30 cellular contexts compared by ENCODE assay signal in genomic region chr11:27898166-27898565, GRCh38.
"Had no signal": no experiment of that assay in that cellular context is flagged by ENCODE, and none has a peak within 500 bp of the region (broad histone marks: within the 10 kb centered on the region; RNA-seq: fewer than 3 reads in every experiment).

No MANE protein-coding gene starts in this region.

- H3K9me3 Mint-ChIP-seq: activated CD4-positive, alpha-beta memory T cell treated with anti-CD3 and anti-CD28 coated beads, Interleukin-2, amount 10 ng/mL, durations not matched to agents 7 days and 5 days; activated CD4-positive, alpha-beta T cell treated with anti-CD3 and anti-CD28 coated beads, Interleukin-2, amount 10 ng/mL, durations not matched to agents 7 days and 5 days; activated naive CD8-positive, alpha-beta T cell treated with anti-CD3 and anti-CD28 coated beads, Interleukin-2, amount 10 ng/mL, durations not matched to agents 7 days and 5 days; activated T-helper 2 cell treated with anti-CD3 and anti-CD28 coated beads, Interferon-gamma antibody, Interleukin-2, Interleukin-4, amounts not matched to agents 10 μg/mL and 5 μg/mL and 100 μg/mL, durations not matched to agents 14 hours and 24 hours and 36 hours; brain; T-helper 2 cell treated with Interferon-gamma antibody and Interleukin-4, amounts not matched to agents 5 μg/mL and 100 μg/mL, for 36 hours; WTC11 had no signal

- H3K4me3 Mint-ChIP-seq: activated CD4-positive, alpha-beta memory T cell treated with anti-CD3 and anti-CD28 coated beads, Interleukin-2, amount 10 ng/mL, durations not matched to agents 7 days and 5 days; activated CD4-positive, alpha-beta T cell treated with anti-CD3 and anti-CD28 coated beads, Interleukin-2, amount 10 ng/mL, durations not matched to agents 7 days and 5 days; activated naive CD4-positive, alpha-beta T cell treated with anti-CD3 and anti-CD28 coated beads for 36 hours; activated naive CD8-positive, alpha-beta T cell treated with anti-CD3 and anti-CD28 coated beads, Interleukin-2, amount 10 ng/mL, durations not matched to agents 7 days and 5 days; activated T-cell treated with anti-CD3 and anti-CD28 coated beads, Interleukin-2, amount 50 U/mL, for 4 hours; activated T-helper 1 cell treated with anti-CD3 and anti-CD28 coated beads, Interleukin-12 subunit alpha, Interleukin-12 subunit beta, Interleukin-2, Interleukin-4 antibody, amounts not matched to agents 30 ng/mL and 10 ng/mL and 1 ng/mL, durations not matched to agents 14 hours and 24 hours and 36 hours; brain; effector memory CD8-positive, alpha-beta T cell; T-helper 17 cell; T-helper 2 cell treated with Interferon-gamma antibody and Interleukin-4, amounts not matched to agents 5 μg/mL and 100 μg/mL, for 36 hours; WTC11 had no signal

- H3K9me3 ChIP-seq: ascending aorta, breast epithelium had no signal

- DNase-seq: activated CD4-positive, alpha-beta memory T cell treated with anti-CD3 and anti-CD28 coated beads, Interleukin-2, amount 10 ng/mL, durations not matched to agents 7 days and 5 days; activated CD4-positive, alpha-beta T cell treated with anti-CD3 and anti-CD28 coated beads for 1 hour; activated CD4-positive, alpha-beta T cell treated with anti-CD3 and anti-CD28 coated beads for 4 hours; activated CD4-positive, alpha-beta T cell treated with anti-CD3 and anti-CD28 coated beads, Interleukin-2, amount 10 ng/mL, durations not matched to agents 7 days and 5 days; activated CD4-positive, alpha-beta T cell treated with anti-CD3 and anti-CD28 coated beads, Interleukin-2, amount 50 U/mL, for 4 hours; activated CD8-positive, alpha-beta memory T cell treated with anti-CD3 and anti-CD28 coated beads, Interleukin-2, amount 50 U/mL, for 48 hours; activated effector memory CD4-positive, alpha-beta T cell treated with anti-CD3 and anti-CD28 coated beads, Interleukin-2, amount 50 U/mL, for 16 hours; activated naive CD4-positive, alpha-beta T cell treated with anti-CD3 and anti-CD28 coated beads for 36 hours; activated naive CD8-positive, alpha-beta T cell treated with anti-CD3 and anti-CD28 coated beads, Interleukin-2, amount 10 ng/mL, durations not matched to agents 7 days and 5 days; activated T-cell treated with anti-CD3 and anti-CD28 coated beads for 4 hours; activated T-cell treated with anti-CD3 and anti-CD28 coated beads, Interleukin-2, amount 50 U/mL, for 4 hours; cortex of kidney; dermis blood vessel endothelial cell; effector CD4-positive, alpha-beta T cell; effector memory CD8-positive, alpha-beta T cell; foreskin fibroblast; head of caudate nucleus; hippocampal formation; T-helper 1 cell; T-helper 17 cell had no signal

- H3K4me3 ChIP-seq: ascending aorta, breast epithelium had no signal

- H3K4me1 Mint-ChIP-seq: activated CD4-positive, alpha-beta memory T cell treated with anti-CD3 and anti-CD28 coated beads, Interleukin-2, amount 10 ng/mL, durations not matched to agents 7 days and 5 days; activated CD4-positive, alpha-beta T cell treated with anti-CD3 and anti-CD28 coated beads, Interleukin-2, amount 10 ng/mL, durations not matched to agents 7 days and 5 days; activated naive CD8-positive, alpha-beta T cell treated with anti-CD3 and anti-CD28 coated beads, Interleukin-2, amount 10 ng/mL, durations not matched to agents 7 days and 5 days; T-helper 17 cell had no signal

- H3K27ac Mint-ChIP-seq: activated CD4-positive, alpha-beta memory T cell treated with anti-CD3 and anti-CD28 coated beads, Interleukin-2, amount 10 ng/mL, durations not matched to agents 7 days and 5 days; activated CD4-positive, alpha-beta T cell treated with anti-CD3 and anti-CD28 coated beads, Interleukin-2, amount 10 ng/mL, durations not matched to agents 7 days and 5 days; activated naive CD4-positive, alpha-beta T cell treated with anti-CD3 and anti-CD28 coated beads for 36 hours; activated naive CD4-positive, alpha-beta T cell treated with anti-CD3 and anti-CD28 coated beads, Interleukin-2, amount 50 U/mL, for 72 hours; activated naive CD8-positive, alpha-beta T cell treated with anti-CD3 and anti-CD28 coated beads, Interleukin-2, amount 10 ng/mL, durations not matched to agents 7 days and 5 days; activated T-helper 1 cell treated with anti-CD3 and anti-CD28 coated beads, Interleukin-12 subunit alpha, Interleukin-12 subunit beta, Interleukin-2, Interleukin-4 antibody, amounts not matched to agents 30 ng/mL and 10 ng/mL and 1 ng/mL, durations not matched to agents 14 hours and 24 hours and 36 hours; activated T-helper 2 cell treated with anti-CD3 and anti-CD28 coated beads, Interferon-gamma antibody, Interleukin-2, Interleukin-4, amounts not matched to agents 10 μg/mL and 5 μg/mL and 100 μg/mL, durations not matched to agents 14 hours and 24 hours and 36 hours; brain; effector memory CD8-positive, alpha-beta T cell; T-helper 17 cell; T-helper 2 cell treated with Interferon-gamma antibody and Interleukin-4, amounts not matched to agents 5 μg/mL and 100 μg/mL, for 36 hours; WTC11 had no signal

- H3K4me1 ChIP-seq: ascending aorta, breast epithelium had no signal

- H3K27me3 Mint-ChIP-seq: activated CD4-positive, alpha-beta memory T cell treated with anti-CD3 and anti-CD28 coated beads, Interleukin-2, amount 10 ng/mL, durations not matched to agents 7 days and 5 days; activated CD4-positive, alpha-beta T cell treated with anti-CD3 and anti-CD28 coated beads, Interleukin-2, amount 10 ng/mL, durations not matched to agents 7 days and 5 days; activated naive CD8-positive, alpha-beta T cell treated with anti-CD3 and anti-CD28 coated beads, Interleukin-2, amount 10 ng/mL, durations not matched to agents 7 days and 5 days; T-helper 17 cell had no signal

- H3K36me3 ChIP-seq: ascending aorta, breast epithelium had no signal

- H3K27ac ChIP-seq: ascending aorta, breast epithelium, VCaP had no signal

- H3K27me3 ChIP-seq: ascending aorta, breast epithelium had no signal

- ATAC-seq: activated naive CD4-positive, alpha-beta T cell treated with anti-CD3 and anti-CD28 coated beads, Interleukin-2, amount 50 U/mL, for 72 hours; activated T-cell treated with anti-CD3 and anti-CD28 coated beads, Interleukin-2, amount 50 U/mL, for 4 hours; effector memory CD8-positive, alpha-beta T cell; esophagus mucosa; T-helper 17 cell; WTC11 had no signal

- H3K36me3 Mint-ChIP-seq: activated naive CD4-positive, alpha-beta T cell treated with anti-CD3 and anti-CD28 coated beads, Interleukin-2, amount 50 U/mL, for 72 hours; activated naive CD8-positive, alpha-beta T cell treated with anti-CD3 and anti-CD28 coated beads, Interleukin-2, amount 10 ng/mL, durations not matched to agents 7 days and 5 days; brain; WTC11 had no signal
